Comparison of ENCODE assay signal across 22 cellular contexts in the genomic region with DNA sequence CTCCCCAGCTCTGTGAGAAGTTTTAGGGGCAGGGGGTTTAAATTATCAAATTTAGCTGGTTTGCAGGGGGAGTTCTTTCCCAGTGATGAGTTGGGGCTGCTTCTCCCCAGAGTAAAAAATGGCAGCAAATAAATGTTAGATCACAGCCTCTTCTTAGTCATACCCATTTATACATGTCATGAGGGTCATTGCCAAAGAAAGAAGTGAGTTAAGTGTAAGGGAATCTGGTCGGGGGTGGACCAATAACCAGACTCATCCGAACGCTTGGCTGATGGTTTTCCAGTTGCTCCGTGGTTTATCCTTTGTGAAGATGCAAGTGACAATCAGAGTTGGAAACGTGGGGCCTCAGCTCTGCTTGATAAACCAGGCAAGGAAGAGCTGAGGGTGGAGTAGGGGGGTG.
A peak's percentile ranks its signal among the peaks of the same experiment; 100 is the strongest.
DNase-seq lines count a peak whose midpoint lies in the region; ATAC-seq, FAIRE-seq and TF ChIP-seq lines count a peak whose summit lies in the region.
"Had no signal": no experiment of that assay in that cellular context is flagged by ENCODE, and none has a peak within 500 bp of the region (broad histone marks: within the 10 kb centered on the region; RNA-seq: fewer than 3 reads in every experiment).

No MANE protein-coding gene starts in this region.

- FAIRE-seq in urothelium cell line (lab: Jason Lieb, UNC), result no peak
- FAIRE-seq: GM18507 had no signal

- H3K4me1 ChIP-seq in foreskin keratinocyte (no peaks in the 10 kb centered on the region), PC-9 (replicated peaks; ENCODE audit: insufficient read depth) (no peaks in the 10 kb centered on the region)
- H3K4me1 ChIP-seq: upper lobe of left lung had no signal

- DNase-seq in HCEC 1CT (peak; percentile 69), astrocyte of the hippocampus (ENCODE audit: low read depth, low spot score) (peak; percentile 26), foreskin keratinocyte (peak; percentile 4 to 30), urothelium cell line (ENCODE audit: low spot score) (peak; percentile 49), PC-9 (no peak), GM20000 (ENCODE audit: low spot score) (no peak)
- no peak for DNase-seq in activated effector memory CD4-positive, alpha-beta T cell treated with anti-CD3 and anti-CD28 coated beads, Interleukin-2, amount 50 U/mL, for 16 hours
- DNase-seq: activated CD8-positive, alpha-beta memory T cell treated with anti-CD3 and anti-CD28 coated beads, Interleukin-2, amount 50 U/mL, for 4 hours; cerebellar nuclear complex; erythroblast; GF-D8; H7; KBM-7; NCI-H146; NCI-H510A; OCI-M1; stimulated activated naive B cell treated with anti-CD40 and anti-IgM and Interleukin-4, amounts not matched to agents 10 μg/mL and 1 μg/mL and 100 μg/mL, for 72 hours; T-cell; upper lobe of left lung had no signal

- H3K36me3 ChIP-seq in PC-9 (ENCODE audit: low read depth), result no peaks in the 10 kb centered on the region
- H3K36me3 ChIP-seq: upper lobe of left lung had no signal

- no peaks in the 10 kb centered on the region for H3K9me2 ChIP-seq in PC-9 (ENCODE audit: insufficient read depth)

- no peak overlapping the region for H3K27ac ChIP-seq in foreskin keratinocyte
- H3K27ac ChIP-seq in PC-9, result no peak overlapping the region
- H3K27ac ChIP-seq: upper lobe of left lung had no signal

- peaks cover 10% of the 10 kb centered on the region; the same call in 1 of the 2 replicates for H3F3A ChIP-seq in PC-9 (ENCODE audit: insufficient read depth, low read depth)

- TF ChIP-seq CTCF in foreskin keratinocyte (conservative IDR thresholded peaks at IDR 0.05) (no peak), PC-9 (conservative IDR thresholded peaks at IDR 0.05) (no peak), GM20000 (IDR thresholded peaks at IDR 0.05; ENCODE audit: extremely low read depth, missing control alignments) (no peak)

- H3K27me3 ChIP-seq in foreskin keratinocyte, result peaks cover 48% of the 10 kb centered on the region
- H3K27me3 ChIP-seq in PC-9 (ENCODE audit: insufficient read depth, low read depth), result no peaks in the 10 kb centered on the region
- H3K27me3 ChIP-seq: upper lobe of left lung had no signal

- H3K4me2 ChIP-seq in PC-9, result no peak overlapping the region

- no peak for ATAC-seq in foreskin keratinocyte
- ATAC-seq in GM19463 (IDR thresholded peaks at IDR 0.05; ENCODE audit: unreplicated experiment), result no peak
- ATAC-seq: natural killer cell treated with Interleukin-12 subunit alpha and Interleukin-12 subunit beta and Interleukin-15 and Interleukin-18, amount 100 ng/mL, for 72 hours; stimulated activated naive B cell treated with anti-CD40 and anti-IgM and Interleukin-4, amounts not matched to agents 10 μg/mL and 1 μg/mL and 100 μg/mL, for 72 hours; T-cell had no signal

- no peaks in the 10 kb centered on the region for H3K9me3 ChIP-seq in PC-9 (ENCODE audit: insufficient read depth, low read depth)
- H3K9me3 ChIP-seq: upper lobe of left lung had no signal

- BruUV-seq in PC-9 (replicated peaks; lab: Mats Ljungman, UMichigan), result no TSS peak

- CTCF ChIA-PET in PC-9 (lab: Charles Lee), result no interaction called here

- POLR2A ChIA-PET in PC-9 (lab: Charles Lee; ENCODE audit: unreplicated experiment), result no interaction called here

- H2AFZ ChIP-seq in PC-9, result no peak overlapping the region

- H3K79me2 ChIP-seq in PC-9 (ENCODE audit: low read depth), result no peaks in the 10 kb centered on the region

- H3K4me3 ChIP-seq in PC-9, result no peak overlapping the region
- H3K4me3 ChIP-seq: upper lobe of left lung had no signal

- intact Hi-C loops in PC-9 (cut with micrococcal nuclease; ENCODE audit: unreplicated experiment), result no loop called here

- no peaks in the 10 kb centered on the region for H4K20me1 ChIP-seq in PC-9 (ENCODE audit: insufficient read depth)

Comparison
In these comparisons a context has a peak if more than half of its experiments do, and no peak if none do; other contexts are left out.
1. DNase-seq: peak in HCEC 1CT (single experiment), astrocyte of the hippocampus (single experiment), foreskin keratinocyte (2 of 2) and urothelium cell line (single experiment); none in PC-9 (0 of 2), GM20000 (single experiment) and activated effector memory CD4-positive, alpha-beta T cell treated with anti-CD3 and anti-CD28 coated beads, Interleukin-2, amount 50 U/mL, for 16 hours (single experiment).